ENCODE assay signal across 27 cellular contexts in the genomic region with DNA sequence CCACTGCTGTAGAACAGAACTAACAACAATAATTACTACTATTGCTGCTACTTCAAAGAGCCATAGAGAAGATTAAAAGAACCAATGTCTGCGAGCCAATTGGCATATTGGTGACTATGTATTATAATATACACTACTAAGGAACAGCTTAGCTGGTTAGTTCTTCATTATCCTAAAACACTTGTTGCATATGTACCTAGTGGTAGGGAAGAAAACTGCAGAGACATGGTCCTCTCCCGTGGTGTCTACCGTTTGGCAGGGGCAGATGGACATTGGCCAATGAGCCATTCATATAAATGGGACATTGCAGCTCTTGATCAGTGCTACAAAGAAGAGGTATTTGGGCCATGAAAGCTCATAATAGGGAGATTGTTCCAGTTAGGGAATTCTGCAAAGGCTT. TPM values are rescaled to one million over a fixed set of nuclear protein-coding genes. Genes with fewer than 3 reads are reported as not detected.
"Had no signal": no experiment of that assay in that cellular context is flagged by ENCODE, and none has a peak within 500 bp of the region (broad histone marks: within the 10 kb centered on the region; RNA-seq: fewer than 3 reads in every experiment).

No MANE protein-coding gene starts in this region.

- H3K36me3 ChIP-seq: cardiac muscle cell, MG63 had no signal

- H3K4me3 ChIP-seq: cardiac muscle cell, MG63 had no signal

- H3K27ac ChIP-seq: cardiac muscle cell had no signal

- DNase-seq: activated CD4-positive, alpha-beta memory T cell treated with anti-CD3 and anti-CD28 coated beads for 36 hours; activated CD4-positive, alpha-beta T cell treated with anti-CD3 and anti-CD28 coated beads, Interleukin-2, amount 10 ng/mL, durations not matched to agents 7 days and 5 days; activated CD4-positive, CD25-positive, alpha-beta regulatory T cell; activated CD8-positive, alpha-beta memory T cell treated with anti-CD3 and anti-CD28 coated beads for 24 hours; activated effector memory CD4-positive, alpha-beta T cell treated with anti-CD3 and anti-CD28 coated beads, Interleukin-2, amount 50 U/mL, for 16 hours; activated naive CD4-positive, alpha-beta T cell treated with Interleukin-2 at 50 U/mL for 16 hours; activated naive CD8-positive, alpha-beta T cell treated with anti-CD3 and anti-CD28 coated beads, Interleukin-2, amount 50 U/mL, for 24 hours; activated T-cell treated with anti-CD3 and anti-CD28 coated beads, Interleukin-2, amount 50 U/mL, for 4 hours; amniotic stem cell; MG63; MV-4-11; NCI-H1092 treated with DMSO at 0.1 percent for 48 hours; NCI-H1417 treated with DMSO at 0.1 percent for 48 hours; NCI-H1694; NCI-H2029 treated with DMSO at 0.1 percent for 48 hours; NCI-H510A treated with DMSO at 0.1 percent for 48 hours; NCI-H69; PC-3; SHP77 treated with DMSO at 0.1 percent for 48 hours; T-cell; T-helper 2 cell; T1000 had no signal

- H3K9me3 ChIP-seq: MG63 had no signal

- H3K27me3 ChIP-seq: cardiac muscle cell, MG63 had no signal

- ATAC-seq: activated naive CD4-positive, alpha-beta T cell treated with anti-CD3 and anti-CD28 coated beads, Interleukin-2, amount 50 U/mL, for 72 hours; activated naive CD8-positive, alpha-beta T cell treated with anti-CD3 and anti-CD28 coated beads, Interleukin-2, amount 50 U/mL, for 24 hours; activated T-cell treated with anti-CD3 and anti-CD28 coated beads, Interleukin-2, amount 50 U/mL, for 4 hours; PC-3; T-cell had no signal

- FAIRE-seq: astrocyte, RCC 7860, TTC549 had no signal

RNA-seq across cellular contexts. Expression of a gene that starts 46.4 kb away (rescaled TPM):
- total RNA-seq: activated CD4-positive, alpha-beta memory T cell treated with anti-CD3 and anti-CD28 coated beads for 36 hours; activated CD4-positive, alpha-beta T cell treated with anti-CD3 and anti-CD28 coated beads, Interleukin-2, amount 10 ng/mL, durations not matched to agents 7 days and 5 days; activated naive CD4-positive, alpha-beta T cell treated with anti-CD3 and anti-CD28 coated beads, Interleukin-2, amount 50 U/mL, for 72 hours; activated T-cell treated with anti-CD3 and anti-CD28 coated beads, Interleukin-2, amount 50 U/mL, for 4 hours; astrocyte; cardiac muscle cell; PC-3; T-cell had no signal
- polyA plus RNA-seq: cardiac muscle cell had no signal
